Comparison of ENCODE assay signal across 12 cellular contexts in genomic region chr20:54020868-54021267, GRCh38. TPM values are rescaled to one million over a fixed set of nuclear protein-coding genes. Genes with fewer than 3 reads are reported as not detected.
"Had no signal": no experiment of that assay in that cellular context is flagged by ENCODE, and none has a peak within 500 bp of the region (broad histone marks: within the 10 kb centered on the region; RNA-seq: fewer than 3 reads in every experiment).

No MANE protein-coding gene starts in this region.

- H3K36me3 ChIP-seq: HAP-1 had no signal

- H3K27ac Mint-ChIP-seq: GM23338, H9, HFFc6 had no signal

- H3K4me2 ChIP-seq: GM23338 had no signal

- H3K4me3 ChIP-seq: GM23248, GM23338, HAP-1 had no signal

- H3K9me3 Mint-ChIP-seq: GM23338, H9, HFFc6 had no signal

- H3K9me3 ChIP-seq: HAP-1 had no signal

- H3K9ac ChIP-seq: GM23248 had no signal

- H3K27ac ChIP-seq: GM23248 had no signal

- ATAC-seq: GM23338, HCT116 had no signal

- H3K4me1 ChIP-seq: HAP-1 had no signal

- H3K4me3 Mint-ChIP-seq: GM23338, H9, HFFc6 had no signal

- DNase-seq: GM23248, GOT3, H7, H9, HCEC 1CT, HFFc6 had no signal

- H2AFZ ChIP-seq: GM23248 had no signal

- FAIRE-seq: H1, H54 had no signal

RNA-seq across cellular contexts. Expression of gene BCAS1, which starts 49.5 kb away (rescaled TPM):
- total RNA-seq: GM23248, H4 had no signal
